In the genomic region with DNA sequence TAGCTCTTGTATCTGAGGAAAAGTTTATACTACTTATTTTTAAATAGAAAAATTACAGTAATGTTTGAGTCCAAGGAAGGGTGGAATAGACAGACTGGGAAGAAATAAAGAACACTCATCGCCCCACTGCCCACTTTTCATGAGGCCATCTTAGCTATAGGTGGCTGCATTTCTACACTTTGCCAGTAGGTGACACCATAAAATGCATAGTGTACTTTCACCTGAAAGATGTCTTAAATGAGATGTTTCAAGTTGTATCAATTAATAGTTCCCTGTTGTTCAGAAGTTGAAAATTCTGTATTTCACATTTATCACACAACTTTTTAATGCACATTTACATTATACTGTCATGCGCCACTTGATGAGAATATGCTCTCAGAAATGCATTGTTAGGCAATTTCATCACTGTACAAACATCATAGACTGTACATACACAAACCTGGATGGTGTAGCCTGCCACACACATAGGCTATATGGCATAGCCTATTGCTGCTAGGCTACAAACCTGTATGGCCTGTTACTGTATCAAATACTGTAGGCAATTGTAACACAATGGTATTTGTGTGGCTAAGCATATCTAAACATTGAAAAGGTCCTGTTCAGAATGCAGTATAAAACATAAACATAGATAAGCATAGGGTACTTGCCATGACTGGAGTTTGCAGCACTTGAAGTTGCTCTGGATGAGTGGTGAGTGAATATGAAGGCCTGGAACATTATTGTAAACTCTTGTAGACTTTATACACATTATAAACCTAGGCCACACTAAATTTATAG, we compare ENCODE assay signal across 9 cellular contexts. TPM values are rescaled to one million over a fixed set of nuclear protein-coding genes. Genes with fewer than 3 reads are reported as not detected.
A peak's percentile ranks its signal among the peaks of the same experiment; 100 is the strongest.
DNase-seq lines count a peak whose midpoint lies in the region; ATAC-seq, FAIRE-seq and TF ChIP-seq lines count a peak whose summit lies in the region.
"Had no signal": no experiment of that assay in that cellular context is flagged by ENCODE, and none has a peak within 500 bp of the region (broad histone marks: within the 10 kb centered on the region; RNA-seq: fewer than 3 reads in every experiment).

No MANE protein-coding gene starts in this region.

- H4K20me1 ChIP-seq in astrocyte (ENCODE audit: insufficient read depth, low read length): no peaks in the 10 kb centered on the region

- H3K4me1 ChIP-seq in cardiac muscle cell (ENCODE audit: low read depth) (no peaks in the 10 kb centered on the region), astrocyte (ENCODE audit: insufficient read depth, low read length) (no peaks in the 10 kb centered on the region), left lung (no peaks in the 10 kb centered on the region)

- H3K4me2 ChIP-seq in astrocyte (ENCODE audit: low read length): no peak overlapping the region

- TF ChIP-seq CTCF in cardiac muscle cell (IDR thresholded peaks at IDR 0.05; ENCODE audit: low read depth, low read length) (peak; percentile 71), astrocyte (IDR thresholded peaks at IDR 0.05; ENCODE audit: insufficient read depth, low read depth, low read length) (peak; percentile 77), left lung (IDR thresholded peaks at IDR 0.05) (peak; percentile 63 to 73), coronary artery (IDR thresholded peaks at IDR 0.05) (no peak)

- H3K4me3 Mint-ChIP-seq in astrocyte (ENCODE audit: unreplicated experiment): no peak overlapping the region
- H3K4me3 Mint-ChIP-seq: activated naive CD8-positive, alpha-beta T cell had no signal

- FAIRE-seq in astrocyte (lab: Jason Lieb, UNC): peak; percentile 95

- no peak overlapping the region for H3K4me3 ChIP-seq in cardiac muscle cell
- H3K4me3 ChIP-seq in astrocyte (ENCODE audit: insufficient read depth, low read depth, low read length): no peak overlapping the region
- no peak overlapping the region for H3K4me3 ChIP-seq in left lung
- no peak overlapping the region for H3K4me3 ChIP-seq in coronary artery

- no peaks in the 10 kb centered on the region for H3K36me3 Mint-ChIP-seq in astrocyte (ENCODE audit: low read depth, unreplicated experiment)

- H2AFZ ChIP-seq in astrocyte (ENCODE audit: low read depth, low read length): no peak overlapping the region

- DNase-seq in cardiac muscle cell (ENCODE audit: low read depth in 1 of 2, low spot score in 1 of 2): peak; percentile 42 to 52
- DNase-seq in cardiac septum (ENCODE audit: low spot score): no peak
- DNase-seq in LoVo (ENCODE audit: low spot score): peak; percentile 23
- no peak for DNase-seq in astrocyte (ENCODE audit: low read depth)
- no peak for DNase-seq in left lung
- DNase-seq in coronary artery (ENCODE audit: low spot score): no peak

- H3K9me3 ChIP-seq in cardiac muscle cell (ENCODE audit: low read depth): no peaks in the 10 kb centered on the region
- no peaks in the 10 kb centered on the region for H3K9me3 ChIP-seq in astrocyte (ENCODE audit: insufficient read depth, low read depth, low read length)
- no peaks in the 10 kb centered on the region for H3K9me3 ChIP-seq in left lung

- no peaks in the 10 kb centered on the region for H3K79me2 ChIP-seq in astrocyte (ENCODE audit: insufficient read depth, low read length)

- no peak overlapping the region for H3K27ac Mint-ChIP-seq in astrocyte (ENCODE audit: unreplicated experiment)
- H3K27ac Mint-ChIP-seq: activated naive CD8-positive, alpha-beta T cell had no signal

- H3K4me1 Mint-ChIP-seq in astrocyte (ENCODE audit: low read depth, unreplicated experiment): peaks cover 11% of the 10 kb centered on the region

- H3K27me3 ChIP-seq in cardiac muscle cell (no peaks in the 10 kb centered on the region), astrocyte (ENCODE audit: insufficient read depth, low read length) (no peaks in the 10 kb centered on the region), left lung (no peaks in the 10 kb centered on the region)

- no peak overlapping the region for H3K9ac ChIP-seq in astrocyte (ENCODE audit: low read length)

- H3K27ac ChIP-seq in cardiac muscle cell (no peak overlapping the region), astrocyte (ENCODE audit: low read depth, low read length) (no peak overlapping the region), left lung (no peak overlapping the region), coronary artery (no peak overlapping the region)

- H3K9me3 Mint-ChIP-seq in astrocyte (ENCODE audit: unreplicated experiment): no peaks in the 10 kb centered on the region

- no peaks in the 10 kb centered on the region for H3K36me3 ChIP-seq in cardiac muscle cell
- H3K36me3 ChIP-seq in astrocyte (ENCODE audit: insufficient read depth, low read length): no peaks in the 10 kb centered on the region
- H3K36me3 ChIP-seq in left lung: no peaks in the 10 kb centered on the region

- intact Hi-C loops in cardiac septum (cut with DNase I) (no loop called here), left lung (cut with DNase I) (no loop called here)

- ATAC-seq in left lung (peak; percentile 74), HG03442 (IDR thresholded peaks at IDR 0.05; ENCODE audit: unreplicated experiment) (no peak), HG03196 (IDR thresholded peaks at IDR 0.05; ENCODE audit: unreplicated experiment) (no peak)

- no peaks in the 10 kb centered on the region for H3K27me3 Mint-ChIP-seq in astrocyte (ENCODE audit: low read depth, unreplicated experiment)
- H3K27me3 Mint-ChIP-seq: activated naive CD8-positive, alpha-beta T cell had no signal

RNA-seq across cellular contexts. Expression of a gene that starts 27.5 kb away (rescaled TPM):
- total RNA-seq in cardiac muscle cell: not detected in 2 replicates
- not detected in 2 replicates for polyA plus RNA-seq in cardiac muscle cell
- not detected for total RNA-seq in cardiac septum
- not detected in 2 replicates for total RNA-seq in astrocyte
- not detected for total RNA-seq in left lung

RNA-seq across cellular contexts. Expression of a gene that starts 50.1 kb away (rescaled TPM):
- total RNA-seq in cardiac muscle cell (2.6 and 7.7 TPM in 2 replicates), cardiac septum (0.51 TPM), astrocyte (4.5 and 5.8 TPM in 2 replicates), left lung (1 to 10 TPM; 4.4 to 4.7 TPM)
- polyA plus RNA-seq in cardiac muscle cell: 8.2 and 12.1 TPM in 2 replicates

RNA-seq across cellular contexts. Expression of a gene that starts 50.2 kb away (rescaled TPM):
- total RNA-seq in cardiac muscle cell: 46.4 and 49.0 TPM in 2 replicates
- 45.5 and 58.8 TPM in 2 replicates for polyA plus RNA-seq in cardiac muscle cell
- 16.0 TPM for total RNA-seq in cardiac septum
- total RNA-seq in astrocyte: 23.1 and 27.2 TPM in 2 replicates
- 10 to 100 TPM; 22.7 to 26.2 TPM for total RNA-seq in left lung

Comparison
In these comparisons a context has a peak if more than half of its experiments do, and no peak if none do; other contexts are left out.
1. DNase-seq: peak in cardiac muscle cell (2 of 2) and LoVo (single experiment); none in cardiac septum (single experiment), astrocyte (single experiment), left lung (0 of 2) and coronary artery (single experiment).